Comparison of ENCODE assay signal across 5 cellular contexts in genomic region chr7:2673212-2673611, GRCh38. TPM values are rescaled to one million over a fixed set of nuclear protein-coding genes. Genes with fewer than 3 reads are reported as not detected.
"Had no signal": no experiment of that assay in that cellular context is flagged by ENCODE, and none has a peak within 500 bp of the region (broad histone marks: within the 10 kb centered on the region; RNA-seq: fewer than 3 reads in every experiment).

No MANE protein-coding gene starts in this region.

RNA-seq across cellular contexts. Expression of gene AMZ1, which starts 14.8 kb away (rescaled TPM):
- total RNA-seq: natural killer cell treated with Interleukin-12 subunit alpha and Interleukin-12 subunit beta and Interleukin-15 and Interleukin-18, amount 100 ng/mL, for 72 hours; neural crest cell; pulmonary artery endothelial cell had no signal
- polyA plus RNA-seq: naive thymus-derived CD8-positive, alpha-beta T cell; stomach had no signal
